Comparison of ENCODE assay signal across 8 cellular contexts in the genomic region with DNA sequence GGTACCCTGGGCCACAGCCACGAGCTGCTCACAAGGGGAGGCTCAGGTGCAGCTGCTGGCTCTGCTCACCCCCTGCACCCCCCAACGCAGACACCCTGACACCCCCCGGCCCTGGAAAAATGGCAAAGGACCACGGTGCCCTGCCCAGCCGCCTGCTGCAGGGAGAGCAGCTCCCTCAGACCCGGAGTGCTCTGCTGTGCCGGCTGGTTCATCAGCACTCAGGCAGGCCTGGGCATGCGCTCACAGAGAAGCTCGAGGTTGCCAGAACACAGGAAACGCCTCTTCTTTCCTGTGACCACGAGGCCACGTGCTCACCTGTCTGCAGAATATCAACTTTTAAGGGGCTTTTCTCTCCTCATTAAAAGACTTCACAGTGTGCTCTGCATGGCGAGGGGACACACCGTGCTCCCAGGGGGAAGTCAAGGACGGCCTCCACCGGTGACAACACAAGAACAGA.
A peak's percentile ranks its signal among the peaks of the same experiment; 100 is the strongest.
DNase-seq lines count a peak whose midpoint lies in the region; ATAC-seq, FAIRE-seq and TF ChIP-seq lines count a peak whose summit lies in the region.

No MANE protein-coding gene starts in this region.

- H3K9ac ChIP-seq in Loucy (ENCODE audit: low read depth, low read length, poor library complexity, severe bottlenecking) = peak overlapping the region; percentile 82

- peak; percentile 90 for DNase-seq in GM10266 (ENCODE audit: extremely low spot score)
- peak; percentile 54 for DNase-seq in activated T-cell treated with anti-CD3 and anti-CD28 coated beads for 24 hours (ENCODE audit: low read depth)
- DNase-seq in nephron progenitor cell = no peak
- no peak for DNase-seq in H54 (ENCODE audit: insufficient read length, low spot score)
- no peak for DNase-seq in NCI-H2107 treated with DMSO at 0.1 percent for 48 hours (lab: John Stamatoyannopoulos, UW; ENCODE audit: unreplicated experiment)

- H4K20me1 ChIP-seq in Loucy (ENCODE audit: insufficient read depth, low read length, poor library complexity, severe bottlenecking) = no peaks in the 10 kb centered on the region

- H3F3A ChIP-seq in Loucy (ENCODE audit: low read depth) = no peaks in the 10 kb centered on the region

- no peak overlapping the region for H2AFZ ChIP-seq in Loucy (ENCODE audit: low read length)

- TF ChIP-seq CTCF in GM10266 (IDR thresholded peaks at IDR 0.05; ENCODE audit: control insufficient read depth, insufficient read depth, low read depth, missing control alignments) (no peak), Loucy (conservative IDR thresholded peaks at IDR 0.05; ENCODE audit: low read length) (no peak), nephron progenitor cell (IDR thresholded peaks at IDR 0.05) (no peak)

- peaks cover 13% of the 10 kb centered on the region for H3K4me1 Mint-ChIP-seq in nephron progenitor cell

- H3K4me3 Mint-ChIP-seq in nephron progenitor cell = no peak overlapping the region

- H3K36me3 Mint-ChIP-seq in nephron progenitor cell (ENCODE audit: low read depth) = peaks cover 19% of the 10 kb centered on the region

- ATAC-seq in GM21786 (IDR thresholded peaks at IDR 0.05; ENCODE audit: unreplicated experiment) (no peak), GM21526 (IDR thresholded peaks at IDR 0.05; ENCODE audit: low FRiP score, unreplicated experiment) (no peak)

- H3K36me3 ChIP-seq in Loucy (ENCODE audit: insufficient read depth, low read length) = peaks cover 18% of the 10 kb centered on the region; the same call in 1 of the 2 replicates

- peak overlapping the region; percentile 32 for H3K27ac Mint-ChIP-seq in nephron progenitor cell

- H3K4me1 ChIP-seq in Loucy (ENCODE audit: insufficient read depth, low read length, poor library complexity, severe bottlenecking) = peaks cover 13% of the 10 kb centered on the region

- no peaks in the 10 kb centered on the region for H3K79me2 ChIP-seq in Loucy (ENCODE audit: insufficient read depth, low read length)

- TF ChIP-seq POLR2A in H54 (IDR thresholded peaks at IDR 0.05; ENCODE audit: low read depth, low read length) = no peak

- peaks cover 15% of the 10 kb centered on the region for H3K27me3 Mint-ChIP-seq in nephron progenitor cell (ENCODE audit: low read depth, poor library complexity)

- H3K9me3 ChIP-seq in Loucy (ENCODE audit: insufficient read depth, low read depth, low read length) = no peaks in the 10 kb centered on the region

- FAIRE-seq in H54 (lab: Jason Lieb, UNC) = no peak

- H3K9me3 Mint-ChIP-seq in nephron progenitor cell = no peaks in the 10 kb centered on the region

- no peaks in the 10 kb centered on the region for H3K27me3 ChIP-seq in Loucy (ENCODE audit: insufficient read depth, low read length, poor library complexity, severe bottlenecking)

- peak overlapping the region; percentile 54 for H3K4me2 ChIP-seq in Loucy (ENCODE audit: low read depth, low read length, poor library complexity, severe bottlenecking)

- H3K9me2 ChIP-seq in Loucy (replicated peaks; ENCODE audit: low read depth, low read length) = no peaks in the 10 kb centered on the region

- peak overlapping the region; percentile 14 for H3K4me3 ChIP-seq in Loucy (ENCODE audit: low read length, poor library complexity, severe bottlenecking)

Comparison
In these comparisons a context has a peak if more than half of its experiments do, and no peak if none do; other contexts are left out.
1. DNase-seq: peak in GM10266 (single experiment) and activated T-cell treated with anti-CD3 and anti-CD28 coated beads for 24 hours (single experiment); none in nephron progenitor cell (single experiment), H54 (single experiment) and NCI-H2107 treated with DMSO at 0.1 percent for 48 hours (single experiment).